13 cellular contexts compared by ENCODE assay signal in genomic region chr10:33215154-33215553, GRCh38.
DNase-seq lines count a peak whose midpoint lies in the region; ATAC-seq and TF ChIP-seq lines count a peak whose summit lies in the region.
"Had no signal": no experiment of that assay in that cellular context is flagged by ENCODE, and none has a peak within 500 bp of the region (broad histone marks: within the 10 kb centered on the region; RNA-seq: fewer than 3 reads in every experiment).

No MANE protein-coding gene starts in this region.

- no peak overlapping the region for H3K4me3 ChIP-seq in choroid plexus epithelial cell (ENCODE audit: low read depth, low read length)
- no peak overlapping the region for H3K4me3 ChIP-seq in aorta (ENCODE audit: low read length in 2 of 2)
- H3K4me3 ChIP-seq: GM12878, uterus had no signal

- intact Hi-C loops in Right ventricle myocardium inferior (cut with DNase I): no loop called here
- intact Hi-C loops in cardiac septum (cut with DNase I): no loop called here
- intact Hi-C loops in aorta (cut with DNase I): loop anchor here (1.0 to 5.0 kb wide), 2 partner anchors 57 to 58 kb away; no protein-coding TSS in a partner anchor

- DNase-seq in Right ventricle myocardium inferior (ENCODE audit: missing footprints) (no peak), cardiac septum (ENCODE audit: low spot score) (no peak), choroid plexus epithelial cell (ENCODE audit: low read depth) (peak; percentile 87), kidney tubule cell (ENCODE audit: low spot score) (peak; percentile 24), aorta (no peak), occipital lobe (lab: John Stamatoyannopoulos, UW) (no peak), GM19240 (ENCODE audit: insufficient read length, low spot score) (no peak)
- no peak for DNase-seq in stimulated activated CD4-positive, alpha-beta T cell treated with anti-CD3 and anti-CD28 coated beads, Interleukin-15, amount 100 ng/mL, for 24 hours
- DNase-seq: activated CD4-positive, alpha-beta memory T cell treated with anti-CD3 and anti-CD28 coated beads for 36 hours; DMS79; uterus had no signal

- H3K27ac ChIP-seq in aorta (ENCODE audit: low read depth in 1 of 2, low read length in 2 of 2): peak overlapping the region in 1 of 2 donors; percentile 12
- H3K27ac ChIP-seq: foreskin keratinocyte had no signal

- H3K9me3 ChIP-seq in aorta (ENCODE audit: control insufficient read depth, low read length): no peaks in the 10 kb centered on the region
- H3K9me3 ChIP-seq: uterus had no signal

- H3K36me3 ChIP-seq in aorta (ENCODE audit: control insufficient read depth in 1 of 2, insufficient read depth in 2 of 2, low read length in 1 of 2): no peaks in the 10 kb centered on the region
- H3K36me3 ChIP-seq: uterus had no signal

- no peaks in the 10 kb centered on the region for H3K27me3 ChIP-seq in aorta (ENCODE audit: control insufficient read depth in 1 of 2, insufficient read depth in 2 of 2, low read length in 1 of 2)
- H3K27me3 ChIP-seq: foreskin keratinocyte, uterus had no signal

- WGBS in aorta, 2 donors: 68 to 84% methylated on average over 2 of the region's 2 CpGs

- H3K4me1 ChIP-seq in aorta (ENCODE audit: control insufficient read depth in 1 of 2, insufficient read depth in 2 of 2, low read length in 2 of 2): no peaks in the 10 kb centered on the region

- no peak for TF ChIP-seq CTCF in choroid plexus epithelial cell (conservative IDR thresholded peaks at IDR 0.05; ENCODE audit: low read depth, low read length)

- ATAC-seq in Right ventricle myocardium inferior (peak; percentile 70), aorta (ENCODE audit: low FRiP score) (peak; percentile 9)
- ATAC-seq: foreskin keratinocyte, GM12878 had no signal

Comparison
In these comparisons a context has a peak if more than half of its experiments do, and no peak if none do; other contexts are left out.
1. DNase-seq: peak in choroid plexus epithelial cell (single experiment) and kidney tubule cell (single experiment); none in Right ventricle myocardium inferior (single experiment), cardiac septum (single experiment), aorta (0 of 2), stimulated activated CD4-positive, alpha-beta T cell treated with anti-CD3 and anti-CD28 coated beads, Interleukin-15, amount 100 ng/mL, for 24 hours (single experiment), occipital lobe (single experiment) and GM19240 (single experiment).
2. intact Hi-C loops: an anchor here in aorta (1.0 to 5.0 kb wide); none called in Right ventricle myocardium inferior and cardiac septum.